Comparison of ENCODE assay signal across 16 cellular contexts in the genomic region with DNA sequence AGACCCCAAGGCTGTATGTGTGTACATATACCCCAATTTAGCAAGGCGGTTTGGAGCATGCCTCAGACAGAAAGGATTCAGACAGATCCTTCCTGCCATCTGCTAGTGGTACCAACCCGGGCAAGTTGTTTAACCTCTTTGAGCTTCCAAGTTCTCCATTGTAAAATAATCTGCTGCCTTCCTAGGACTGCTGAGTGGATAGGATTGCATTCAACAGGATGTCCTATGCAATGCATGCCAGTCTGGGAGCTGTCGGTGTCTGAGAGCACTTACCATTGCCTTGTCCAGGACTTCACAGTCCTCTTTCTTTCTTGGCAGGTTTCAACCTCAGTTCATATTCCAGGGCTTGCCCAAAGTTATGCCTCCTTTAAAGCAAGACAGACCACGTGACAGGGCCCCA. TPM values are rescaled to one million over a fixed set of nuclear protein-coding genes. Genes with fewer than 3 reads are reported as not detected.
DNase-seq lines count a peak whose midpoint lies in the region; ATAC-seq lines count a peak whose summit lies in the region.
"Had no signal": no experiment of that assay in that cellular context is flagged by ENCODE, and none has a peak within 500 bp of the region (broad histone marks: within the 10 kb centered on the region; RNA-seq: fewer than 3 reads in every experiment).

No MANE protein-coding gene starts in this region.

- H3K36me3 ChIP-seq in aorta (ENCODE audit: control insufficient read depth in 1 of 2, insufficient read depth in 2 of 2, low read length in 1 of 2), result no peaks in the 10 kb centered on the region
- H3K36me3 ChIP-seq: adrenal gland, spleen, thyroid gland had no signal

- WGBS in aorta, 2 donors, result 19 to 21% methylated on average over 4 of the region's 4 CpGs

- no peak for DNase-seq in Right ventricle myocardium inferior (ENCODE audit: missing footprints)
- DNase-seq in cardiac septum (ENCODE audit: low spot score), result no peak
- DNase-seq in epithelial cell of prostate (ENCODE audit: low read depth, low spot score), result no peak
- peak; percentile 32 for DNase-seq in myocyte (ENCODE audit: low read depth)
- DNase-seq in aorta, result no peak
- no peak for DNase-seq in left colon
- DNase-seq: activated T-cell treated with anti-CD3 and anti-CD28 coated beads for 4 hours; adrenal gland; effector CD8-positive, alpha-beta T cell; RPMI8226; spleen had no signal

- peaks cover 4 to 5% of the 10 kb centered on the region in 2 donors for H3K4me1 ChIP-seq in aorta (ENCODE audit: control insufficient read depth in 1 of 2, insufficient read depth in 2 of 2, low read length in 2 of 2)
- H3K4me1 ChIP-seq: adrenal gland had no signal

- peak overlapping the region; percentile 95 for H3K27ac ChIP-seq in epithelial cell of prostate
- H3K27ac ChIP-seq in aorta (ENCODE audit: low read depth in 1 of 2, low read length in 2 of 2), result peak overlapping the region; percentile 45 to 93
- H3K27ac ChIP-seq: A549, adrenal gland, HL-60, spleen, thyroid gland had no signal

- H3K9me3 ChIP-seq in aorta (ENCODE audit: control insufficient read depth, low read length), result no peaks in the 10 kb centered on the region
- H3K9me3 ChIP-seq: A549, adrenal gland, spleen, thyroid gland had no signal

- peak overlapping the region; percentile 0 to 86 for H3K4me3 ChIP-seq in aorta (ENCODE audit: low read length in 2 of 2)
- H3K4me3 ChIP-seq: A549 had no signal

- ATAC-seq in Right ventricle myocardium inferior (peak; percentile 38), aorta (ENCODE audit: low FRiP score) (no peak), HG03520 (IDR thresholded peaks at IDR 0.05; ENCODE audit: unreplicated experiment) (no peak), left colon (no peak), GM18861 (IDR thresholded peaks at IDR 0.05; ENCODE audit: unreplicated experiment) (no peak)
- ATAC-seq: A549 had no signal

- no peaks in the 10 kb centered on the region for H3K27me3 ChIP-seq in aorta (ENCODE audit: control insufficient read depth in 1 of 2, insufficient read depth in 2 of 2, low read length in 1 of 2)

- intact Hi-C loops in Right ventricle myocardium inferior (cut with DNase I), result loop anchor here (5.0 kb wide), 4 partner anchors 109 to 439 kb away; no protein-coding TSS in a partner anchor
- intact Hi-C loops in cardiac septum (cut with DNase I), result loop anchor here (2.0 to 5.0 kb wide), 3 partner anchors 72 to 369 kb away; no protein-coding TSS in a partner anchor
- intact Hi-C loops in aorta (cut with DNase I), result loop anchor here in 1 of 2 donors (1.0 to 5.0 kb wide), 2 partner anchors 374 to 440 kb away; no protein-coding TSS in a partner anchor
- intact Hi-C loops in left colon (cut with DNase I, micrococcal nuclease), result no loop called here

RNA-seq across cellular contexts. Expression of gene CDH13, which starts 2.0 kb away (rescaled TPM):
- total RNA-seq in Right ventricle myocardium inferior, result 173 TPM
- total RNA-seq in cardiac septum, result 108 TPM
- total RNA-seq in myocyte, result 154 and 160 TPM in 2 replicates
- 169 TPM for polyA plus RNA-seq in myocyte (2012)
- total RNA-seq in aorta, result 100 to 1,000 TPM; 159 to 265 TPM
- polyA plus RNA-seq in aorta, result 100 to 1,000 TPM in 1 of 2 donors, 10 to 100 TPM in 1; 58.9 to 157 TPM
- 1 to 10 TPM; 4.1 to 7.1 TPM for total RNA-seq in left colon
- polyA plus RNA-seq: A549 had no signal

Comparison
In these comparisons a context has a peak if more than half of its experiments do, and no peak if none do; other contexts are left out.
1. RNA of gene CDH13, which starts 2.0 kb away (total RNA-seq): 159 to 265 TPM in aorta, 173 TPM in Right ventricle myocardium inferior (single experiment), 154 to 160 TPM in myocyte and 108 TPM in cardiac septum (single experiment); 4.1 to 7.1 TPM in left colon; every median in the first group is over 10 times any median in the second.
2. intact Hi-C loops: an anchor here in Right ventricle myocardium inferior (5.0 kb wide) and cardiac septum (2.0 to 5.0 kb wide); none called in left colon.